ENCODE assay signal across 20 cellular contexts in the genomic region with DNA sequence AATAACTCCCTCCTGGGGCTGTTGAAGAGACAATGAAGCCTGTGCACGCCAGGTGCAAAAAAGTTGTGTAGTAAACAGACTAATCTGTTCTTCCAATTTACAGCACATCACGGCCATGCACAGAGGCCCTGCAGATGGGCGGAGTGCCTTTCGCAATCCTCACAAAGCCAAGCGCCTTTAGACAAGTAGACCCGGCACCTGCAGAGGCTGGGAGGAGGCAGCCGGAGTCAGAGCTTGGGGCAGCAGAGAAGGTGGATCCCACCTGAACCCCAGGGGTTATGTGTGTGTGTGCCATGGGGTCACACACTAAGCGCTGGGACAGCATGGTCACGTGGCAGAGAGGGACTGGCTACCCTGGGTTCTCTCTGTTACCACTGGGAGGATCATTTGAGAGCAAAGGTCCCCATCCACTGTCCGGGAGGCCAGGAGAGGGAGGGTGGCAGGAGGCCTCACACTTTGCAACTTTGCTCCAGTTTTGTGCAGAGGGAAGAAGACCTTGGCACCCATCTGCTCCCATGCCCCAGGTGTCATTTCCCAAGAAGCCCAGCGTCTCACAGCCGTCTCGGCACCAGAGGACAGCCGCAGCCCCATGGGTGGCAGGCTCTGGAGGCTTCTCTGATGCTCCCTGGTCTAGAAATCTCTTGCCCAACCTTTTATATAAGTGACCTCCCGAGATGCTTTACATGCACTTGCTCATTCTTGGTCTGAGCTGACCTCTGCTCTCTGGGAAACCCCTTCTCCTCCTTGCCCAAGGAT.
DNase-seq lines count a peak whose midpoint lies in the region; ATAC-seq and TF ChIP-seq lines count a peak whose summit lies in the region.
"Had no signal": no experiment of that assay in that cellular context is flagged by ENCODE, and none has a peak within 500 bp of the region (broad histone marks: within the 10 kb centered on the region; RNA-seq: fewer than 3 reads in every experiment).

No MANE protein-coding gene starts in this region.

- H3K9me3 ChIP-seq in gastrocnemius medialis (no peaks in the 10 kb centered on the region), gastroesophageal sphincter (no peaks in the 10 kb centered on the region), left lung (no peaks in the 10 kb centered on the region)
- H3K9me3 ChIP-seq: adrenal gland, neutrophil, SJCRH30, suprapubic skin had no signal

- ATAC-seq in left lobe of liver: peak; percentile 87
- peak in 1 of 2 donors; percentile 24 for ATAC-seq in gastrocnemius medialis
- no peak for ATAC-seq in gastroesophageal sphincter
- no peak for ATAC-seq in left lung

- H3K4me1 ChIP-seq in gastrocnemius medialis (peaks cover 0 to 7% of the 10 kb centered on the region in 2 donors), gastroesophageal sphincter (peaks cover 0 to 5% (median 0%) of the 10 kb centered on the region in 3 donors), left lung (no peaks in the 10 kb centered on the region)

- no peaks in the 10 kb centered on the region for H3K27me3 ChIP-seq in gastrocnemius medialis
- H3K27me3 ChIP-seq in gastroesophageal sphincter: no peaks in the 10 kb centered on the region
- H3K27me3 ChIP-seq in left lung: no peaks in the 10 kb centered on the region
- H3K27me3 ChIP-seq: adrenal gland, neutrophil, SJCRH30, suprapubic skin had no signal

- no peak for TF ChIP-seq EP300 in Ishikawa (IDR thresholded peaks at IDR 0.05; ENCODE audit: borderline replicate concordance)
- no peak for TF ChIP-seq EP300 in gastroesophageal sphincter (IDR thresholded peaks at IDR 0.05)

- no peak overlapping the region for H3K4me3 ChIP-seq in gastrocnemius medialis
- H3K4me3 ChIP-seq in gastroesophageal sphincter: no peak overlapping the region
- no peak overlapping the region for H3K4me3 ChIP-seq in left lung
- H3K4me3 ChIP-seq: adrenal gland, SJCRH30, suprapubic skin had no signal

- WGBS in gastroesophageal sphincter (ENCODE audit: low coverage in 1 of 2), 2 donors: 92 to 93% methylated on average over 3 to 6 of the region's 15 CpGs

- intact Hi-C loops in gastrocnemius medialis (cut with DNase I; ENCODE audit: low total_unique reads): no loop called here
- intact Hi-C loops in left lung (cut with DNase I): no loop called here

- TF ChIP-seq RAD21 in Ishikawa (IDR thresholded peaks at IDR 0.05; ENCODE audit: low read depth): no peak

- peak; percentile 45 for DNase-seq in COLO668 (lab: John Stamatoyannopoulos, UW; ENCODE audit: unreplicated experiment)
- peak; percentile 83 for DNase-seq in left lobe of liver (ENCODE audit: low spot score)
- peak; percentile 43 to 70 for DNase-seq in gastrocnemius medialis
- DNase-seq in left lung: no peak
- DNase-seq in DMS79 treated with DMSO at 0.1 percent for 48 hours (lab: John Stamatoyannopoulos, UW): no peak
- DNase-seq: activated gamma-delta T cell treated with Interleukin-2 at 50 U/mL for 16 hours, adrenal gland, AML-193, dermis blood vessel endothelial cell, hypothalamus, IMR-90, islet precursor cell, MV-4-11, NCI-H2029, NCI-H524, SJCRH30 had no signal

- in situ Hi-C loops in gastrocnemius medialis (cut with MboI; ENCODE audit: low sequenced_read_pairs in 4 of 4): no loop called here

- H3K27ac ChIP-seq in gastrocnemius medialis (peak overlapping the region; percentile 47 to 64 (median 58)), gastroesophageal sphincter (no peak overlapping the region), left lung (no peak overlapping the region)
- H3K27ac ChIP-seq: neutrophil, suprapubic skin had no signal

- TF ChIP-seq CTCF in gastrocnemius medialis (IDR thresholded peaks at IDR 0.05 in 4 of 5, conservative IDR thresholded peaks at IDR 0.05 in 1 of 5): no peak
- no peak for TF ChIP-seq CTCF in gastroesophageal sphincter (IDR thresholded peaks at IDR 0.05)
- no peak for TF ChIP-seq CTCF in left lung (IDR thresholded peaks at IDR 0.05)

- H3K36me3 ChIP-seq in gastrocnemius medialis (no peaks in the 10 kb centered on the region), gastroesophageal sphincter (no peaks in the 10 kb centered on the region), left lung (no peaks in the 10 kb centered on the region)
- H3K36me3 ChIP-seq: adrenal gland, neutrophil, SJCRH30, suprapubic skin had no signal

- TF ChIP-seq POLR2A in gastrocnemius medialis (IDR thresholded peaks at IDR 0.05) (no peak), gastroesophageal sphincter (IDR thresholded peaks at IDR 0.05) (no peak)

TF ChIP-seq in Ishikawa, 13 proteins besides CTCF, POLR2A, EP300 and RAD21:
- TF ChIP-seq CEBPB (IDR thresholded peaks at IDR 0.05) (peak; percentile 49; the same call in 1 of the 2 replicates), EGR1 (IDR thresholded peaks at IDR 0.05) (no peak)

Comparison
In these comparisons a context has a peak if more than half of its experiments do, and no peak if none do; other contexts are left out.
1. DNase-seq: peak in COLO668 (single experiment), left lobe of liver (single experiment) and gastrocnemius medialis (2 of 2); none in left lung (0 of 2) and DMS79 treated with DMSO at 0.1 percent for 48 hours (single experiment).
2. H3K27ac ChIP-seq: peak in gastrocnemius medialis (4 of 4); none in gastroesophageal sphincter (0 of 4) and left lung (0 of 2).